Comparison of ENCODE assay signal across 1 cellular context in the genomic region with DNA sequence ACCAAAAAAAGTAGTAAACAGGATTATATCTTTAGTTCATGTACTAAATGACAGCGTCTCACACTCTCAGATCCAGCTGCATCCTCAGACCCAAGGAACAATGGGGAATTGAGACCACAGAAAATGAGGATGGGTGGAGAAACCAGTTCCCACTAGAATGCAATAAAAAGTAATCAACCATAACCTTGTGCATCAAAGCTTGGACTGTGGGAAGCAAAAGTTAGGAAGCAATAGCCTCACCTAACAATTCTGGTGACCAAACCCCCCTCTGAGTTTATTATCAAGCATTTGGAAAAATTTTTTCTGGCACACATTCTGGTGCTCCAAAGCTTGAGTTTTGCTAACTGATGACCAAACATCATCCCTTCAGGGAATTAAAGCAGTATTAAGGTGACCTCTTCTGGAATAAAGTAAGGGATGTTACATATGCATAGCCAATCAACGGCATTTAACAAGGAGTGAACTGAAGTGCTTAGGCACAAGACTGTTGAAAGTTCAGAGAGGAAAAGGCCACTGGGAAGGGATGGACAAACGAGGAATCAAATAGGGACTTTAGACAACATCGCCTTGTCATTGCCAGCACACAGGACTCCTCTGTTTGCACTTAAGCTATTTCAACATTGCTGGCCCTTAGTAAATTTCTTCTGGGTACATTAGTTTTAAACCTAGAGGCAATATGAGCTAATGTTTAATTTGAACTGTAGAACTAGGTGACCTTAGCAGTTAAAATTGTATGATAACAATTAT.
TF ChIP-seq lines count a peak whose summit lies in the region.

No MANE protein-coding gene starts in this region.

TF ChIP-seq in A549, 52 proteins besides CTCF, POLR2A, EP300 and RAD21 (continued from another document):
- TF ChIP-seq TFCP2L1 (CRISPR knock-in tag; IDR thresholded peaks at IDR 0.05), result no peak
- TF ChIP-seq JUNB (IDR thresholded peaks at IDR 0.05), result no peak
- no peak for TF ChIP-seq CBX8 (IDR thresholded peaks at IDR 0.05)
- TF ChIP-seq CEBPB (IDR thresholded peaks at IDR 0.05), result no peak
- no peak for TF ChIP-seq FOSB (CRISPR knock-in tag; IDR thresholded peaks at IDR 0.05)
- TF ChIP-seq, protein P1, sequence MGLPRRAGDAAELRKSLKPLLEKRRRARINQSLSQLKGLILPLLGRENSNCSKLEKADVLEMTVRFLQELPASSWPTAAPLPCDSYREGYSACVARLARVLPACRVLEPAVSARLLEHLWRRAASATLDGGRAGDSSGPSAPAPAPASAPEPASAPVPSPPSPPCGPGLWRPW (IDR thresholded peaks at IDR 0.05), result no peak
- TF ChIP-seq SMC3 (IDR thresholded peaks at IDR 0.05), result no peak
